ENCODE assay signal across 10 cellular contexts in genomic region chr17:40535924-40536717, GRCh38. TPM values are rescaled to one million over a fixed set of nuclear protein-coding genes. Genes with fewer than 3 reads are reported as not detected.
DNase-seq lines count a peak whose midpoint lies in the region; ATAC-seq, FAIRE-seq and TF ChIP-seq lines count a peak whose summit lies in the region.
"Had no signal": no experiment of that assay in that cellular context is flagged by ENCODE, and none has a peak within 500 bp of the region (broad histone marks: within the 10 kb centered on the region; RNA-seq: fewer than 3 reads in every experiment).

No MANE protein-coding gene starts in this region.

- no peaks in the 10 kb centered on the region for H3K9me3 Mint-ChIP-seq in neural crest cell
- H3K9me3 Mint-ChIP-seq: CD14-positive monocyte had no signal

- no peaks in the 10 kb centered on the region for H3K9me3 ChIP-seq in endothelial cell of umbilical vein (replicated peaks; ENCODE audit: control insufficient read depth, insufficient read depth, low read length)
- H3K9me3 ChIP-seq in vagina: no peaks in the 10 kb centered on the region

- no peak overlapping the region for H3K4me3 Mint-ChIP-seq in neural crest cell
- H3K4me3 Mint-ChIP-seq: CD14-positive monocyte had no signal

- H4K20me1 ChIP-seq in endothelial cell of umbilical vein (replicated peaks; ENCODE audit: control insufficient read depth, extremely low read depth, insufficient read depth, low read length): no peaks in the 10 kb centered on the region

- intact Hi-C loops in Right ventricle myocardium superior (cut with DNase I): loop anchor here (5.0 kb wide), 1 partner anchor 94 kb away; the partner anchor contains the start of gene IGFBP4
- intact Hi-C loops in Right ventricle myocardium inferior (cut with DNase I): no loop called here
- intact Hi-C loops in endothelial cell of umbilical vein (cut with micrococcal nuclease): loop anchor here (1.0 kb wide), 1 partner anchor 24 kb away; no protein-coding TSS in a partner anchor
- intact Hi-C loops in vagina (cut with DNase I): loop anchor here (2.0 to 5.0 kb wide), 2 partner anchors 49 to 179 kb away; no protein-coding TSS in a partner anchor

- H3K9ac ChIP-seq in endothelial cell of umbilical vein (replicated peaks; ENCODE audit: extremely low read depth, insufficient read depth, low read length): peak overlapping the region; percentile 35

- no peaks in the 10 kb centered on the region for H3K27me3 ChIP-seq in endothelial cell of umbilical vein (ENCODE audit: control insufficient read depth in 2 of 2, insufficient read depth in 2 of 2, low read length in 2 of 2)
- no peaks in the 10 kb centered on the region for H3K27me3 ChIP-seq in vagina

- peak overlapping the region; percentile 22 for H2AFZ ChIP-seq in endothelial cell of umbilical vein (ENCODE audit: low read depth, low read length)

- no peaks in the 10 kb centered on the region for H3K9me1 ChIP-seq in endothelial cell of umbilical vein (replicated peaks; ENCODE audit: control insufficient read depth, extremely low read depth, insufficient read depth, low read length)

- H3K4me3 ChIP-seq in endothelial cell of umbilical vein (replicated peaks in 1 of 3; ENCODE audit: insufficient read depth in 1 of 3, low read depth in 1 of 3, low read length in 3 of 3) (no peak overlapping the region), vagina (no peak overlapping the region)

- DNase-seq in Right ventricle myocardium superior (peak; percentile 69), Right ventricle myocardium inferior (ENCODE audit: missing footprints) (no peak), endothelial cell of umbilical vein (ENCODE audit: low read depth, low spot score) (peak; percentile 91), neural crest cell (ENCODE audit: low read depth, low spot score) (no peak), vagina (ENCODE audit: extremely low spot score in 2 of 2) (no peak), GM19239 (ENCODE audit: insufficient read length, low spot score) (no peak), DMS153 treated with DMSO at 0.1 percent for 48 hours (lab: John Stamatoyannopoulos, UW; ENCODE audit: unreplicated experiment) (no peak)
- DNase-seq in stimulated activated naive CD4-positive, alpha-beta T cell treated with Interleukin-2 at 50 U/mL for 16 hours (lab: John Stamatoyannopoulos, UW): no peak
- DNase-seq: amygdala had no signal

- H3K27ac Mint-ChIP-seq in neural crest cell (ENCODE audit: unreplicated experiment): peak overlapping the region; percentile 50

- H3K27me3 Mint-ChIP-seq in neural crest cell (ENCODE audit: low read depth): peaks cover 7% of the 10 kb centered on the region

- no peaks in the 10 kb centered on the region for H3K36me3 Mint-ChIP-seq in neural crest cell (ENCODE audit: low read depth)
- H3K36me3 Mint-ChIP-seq: CD14-positive monocyte had no signal

- H3K4me1 Mint-ChIP-seq in neural crest cell: peaks cover 21% of the 10 kb centered on the region

- dilution Hi-C loops in endothelial cell of umbilical vein (cut with MboI; ENCODE audit: extremely low pct_ligation_motif_present, low sequenced_read_pairs): no loop called here

- TF ChIP-seq CTCF in endothelial cell of umbilical vein (IDR thresholded peaks at IDR 0.05; ENCODE audit: extremely low read depth in 1 of 2, insufficient read depth in 1 of 2, low read depth in 1 of 2, low read length in 2 of 2) (no peak), neural crest cell (conservative IDR thresholded peaks at IDR 0.05) (no peak), vagina (IDR thresholded peaks at IDR 0.05) (no peak)

- BruUV-seq in endothelial cell of umbilical vein (replicated peaks; lab: Mats Ljungman, UMichigan): TSS peak; percentile 28

- peak overlapping the region; percentile 30 for H3K4me2 ChIP-seq in endothelial cell of umbilical vein (ENCODE audit: insufficient read depth, low read length)

- H3K27ac ChIP-seq in endothelial cell of umbilical vein (ENCODE audit: insufficient read depth, low read depth, low read length) (peak overlapping the region; percentile 70), vagina (peak overlapping the region; percentile 91)

- ATAC-seq in Right ventricle myocardium superior (ENCODE audit: poor library complexity) (no peak), Right ventricle myocardium inferior (no peak)

- H3K79me2 ChIP-seq in endothelial cell of umbilical vein (ENCODE audit: control insufficient read depth, insufficient read depth, low read length): no peaks in the 10 kb centered on the region

- no peak for TF ChIP-seq POLR2A in endothelial cell of umbilical vein (IDR thresholded peaks at IDR 0.05; ENCODE audit: low read depth, low read length)
- no peak for TF ChIP-seq POLR2A in vagina (IDR thresholded peaks at IDR 0.05)

- H3K36me3 ChIP-seq in endothelial cell of umbilical vein (ENCODE audit: control insufficient read depth in 2 of 2, extremely low read depth in 1 of 2, insufficient read depth in 2 of 2, low read length in 2 of 2) (no peaks in the 10 kb centered on the region), vagina (no peaks in the 10 kb centered on the region)

- H3K4me1 ChIP-seq in endothelial cell of umbilical vein (ENCODE audit: control insufficient read depth, extremely low read depth, insufficient read depth, low read length) (peaks cover 43% of the 10 kb centered on the region), vagina (peaks cover 76% of the 10 kb centered on the region)

- CTCF ChIA-PET in endothelial cell of umbilical vein (lab: Charles Lee): interaction anchor here (1.3 to 9.6 kb wide), 7 partner anchors 20 to 229 kb away, joined by 3 to 304 read pairs (median 91); partner anchors contain the start of genes GJD3 and TOP2A

- FAIRE-seq in endothelial cell of umbilical vein (lab: Jason Lieb, UNC): peak; percentile 67
- FAIRE-seq in GM19239 (lab: Jason Lieb, UNC): no peak

- POLR2A ChIA-PET in endothelial cell of umbilical vein (lab: Charles Lee): no interaction called here

TF ChIP-seq in endothelial cell of umbilical vein, 7 proteins besides CTCF, POLR2A, EP300 and RAD21:
- TF ChIP-seq MYC (IDR thresholded peaks at IDR 0.05; ENCODE audit: low read depth, low read length) (peak; percentile 31), MAX (IDR thresholded peaks at IDR 0.05; ENCODE audit: insufficient read depth, insufficient read length) (no peak), GATA2 (IDR thresholded peaks at IDR 0.05; ENCODE audit: insufficient read depth, insufficient read length, low read depth, low read length) (peak; percentile 87), POLR2AphosphoS5 (IDR thresholded peaks at IDR 0.05; ENCODE audit: insufficient read depth, low read depth, low read length) (peak; percentile 85)

RNA-seq across cellular contexts. Expression of gene CCR7, which starts 29.2 kb away (rescaled TPM):
- total RNA-seq in Right ventricle myocardium superior (not detected), Right ventricle myocardium inferior (not detected), endothelial cell of umbilical vein (0.30 TPM in 1 of 2 replicates, not detected in the other), neural crest cell (0.32 and 0.33 TPM in 2 replicates), vagina (not detected)
- polyA plus RNA-seq in endothelial cell of umbilical vein: 0.18 and 0.25 TPM in 2 replicates
- polyA plus RNA-seq in endothelial cell of umbilical vein (2011; cell fraction: cytosol; rRNA removed): 0.04 TPM in 1 of 2 replicates, not detected in the other
- 0.14 TPM in 1 of 2 replicates, not detected in the other for polyA plus RNA-seq in endothelial cell of umbilical vein (2011; cell fraction: nucleus; rRNA removed)
- polyA plus RNA-seq in endothelial cell of umbilical vein (2012): not detected in 2 replicates
- 0.62 TPM in 1 of 2 replicates, not detected in the other for polyA minus RNA-seq in endothelial cell of umbilical vein
- not detected for polyA minus RNA-seq in endothelial cell of umbilical vein (2011; cell fraction: cytosol; rRNA and poly(A)+ RNA removed)
- polyA minus RNA-seq in endothelial cell of umbilical vein (2011; cell fraction: nucleus; rRNA and poly(A)+ RNA removed): not detected in 2 replicates

RNA-seq across cellular contexts. Expression of gene TNS4, which starts 34.7 kb away (rescaled TPM):
- not detected for total RNA-seq in Right ventricle myocardium superior
- total RNA-seq in Right ventricle myocardium inferior: not detected
- not detected in 2 replicates for total RNA-seq in endothelial cell of umbilical vein
- polyA plus RNA-seq in endothelial cell of umbilical vein: not detected in 2 replicates
- not detected in 2 replicates for polyA plus RNA-seq in endothelial cell of umbilical vein (2011; cell fraction: cytosol; rRNA removed)
- polyA plus RNA-seq in endothelial cell of umbilical vein (2011; cell fraction: nucleus; rRNA removed): not detected in 2 replicates
- polyA plus RNA-seq in endothelial cell of umbilical vein (2012): not detected in 2 replicates
- not detected in 2 replicates for polyA minus RNA-seq in endothelial cell of umbilical vein
- polyA minus RNA-seq in endothelial cell of umbilical vein (2011; cell fraction: cytosol; rRNA and poly(A)+ RNA removed): 10.8 TPM
- not detected in 2 replicates for polyA minus RNA-seq in endothelial cell of umbilical vein (2011; cell fraction: nucleus; rRNA and poly(A)+ RNA removed)
- total RNA-seq in neural crest cell: not detected in 2 replicates
- 296 TPM for total RNA-seq in vagina
- polyA plus RNA-seq: CD14-positive monocyte had no signal

Comparison
In these comparisons a context has a peak if more than half of its experiments do, and no peak if none do; other contexts are left out.
1. DNase-seq: peak in Right ventricle myocardium superior (single experiment) and endothelial cell of umbilical vein (single experiment); none in Right ventricle myocardium inferior (single experiment), neural crest cell (single experiment), vagina (0 of 2), GM19239 (single experiment), stimulated activated naive CD4-positive, alpha-beta T cell treated with Interleukin-2 at 50 U/mL for 16 hours (single experiment) and DMS153 treated with DMSO at 0.1 percent for 48 hours (single experiment).
2. RNA of gene TNS4, which starts 34.7 kb away (total RNA-seq): 296 TPM in vagina (single experiment); not detected in endothelial cell of umbilical vein, not detected in Right ventricle myocardium inferior (single experiment), not detected in Right ventricle myocardium superior (single experiment) and not detected in neural crest cell; every median in the first group is over 100 times any median in the second.